In the genomic region with DNA sequence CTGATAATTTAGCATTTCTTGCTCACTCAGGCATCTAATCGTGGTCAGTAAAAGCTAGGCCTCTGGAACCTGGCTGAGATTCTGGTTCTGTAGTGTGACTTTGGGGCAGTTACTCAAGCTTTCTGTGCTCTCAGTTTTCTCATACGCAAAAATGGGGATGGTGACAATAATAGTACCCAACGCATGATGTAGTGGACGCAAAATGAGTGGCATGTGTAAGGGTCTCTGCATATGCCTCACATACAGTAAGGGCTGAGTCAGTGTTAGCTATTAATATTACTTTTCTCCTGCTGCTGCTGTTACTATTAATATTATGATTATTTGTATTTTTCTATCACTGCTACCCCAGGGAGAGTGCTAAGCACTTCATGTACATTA, we compare ENCODE assay signal across 8 cellular contexts. TPM values are rescaled to one million over a fixed set of nuclear protein-coding genes. Genes with fewer than 3 reads are reported as not detected.
A peak's percentile ranks its signal among the peaks of the same experiment; 100 is the strongest.
DNase-seq lines count a peak whose midpoint lies in the region; ATAC-seq, FAIRE-seq and TF ChIP-seq lines count a peak whose summit lies in the region.

No MANE protein-coding gene starts in this region.

- ATAC-seq in HG02938 (IDR thresholded peaks at IDR 0.05; ENCODE audit: unreplicated experiment): no peak

- H3K27ac ChIP-seq in kidney (ENCODE audit: low read depth in 2 of 2, low read length in 2 of 2) (no peak overlapping the region), tibial nerve (peak overlapping the region in 2 of 4 donors; percentile 22 to 66)

- H3K27me3 Mint-ChIP-seq in activated T-cell treated with anti-CD3 and anti-CD28 coated beads, Interleukin-2, amount 50 U/mL, for 24 hours: no peaks in the 10 kb centered on the region
- no peaks in the 10 kb centered on the region for H3K27me3 Mint-ChIP-seq in activated T-helper 2 cell treated with anti-CD3 and anti-CD28 coated beads, Interferon-gamma antibody, Interleukin-2, Interleukin-4, amounts not matched to agents 10 μg/mL and 5 μg/mL and 100 μg/mL, durations not matched to agents 14 hours and 24 hours and 36 hours (ENCODE audit: low read depth)

- no peak for FAIRE-seq in kidney (lab: Jason Lieb, UNC)

- peaks cover 8% of the 10 kb centered on the region for H3K9me3 Mint-ChIP-seq in activated T-cell treated with anti-CD3 and anti-CD28 coated beads, Interleukin-2, amount 50 U/mL, for 24 hours
- H3K9me3 Mint-ChIP-seq in activated T-helper 2 cell treated with anti-CD3 and anti-CD28 coated beads, Interferon-gamma antibody, Interleukin-2, Interleukin-4, amounts not matched to agents 10 μg/mL and 5 μg/mL and 100 μg/mL, durations not matched to agents 14 hours and 24 hours and 36 hours: peaks cover 13% of the 10 kb centered on the region

- peak overlapping the region; percentile 78 to 86 for H3K4me3 ChIP-seq in kidney (ENCODE audit: low read length in 2 of 2)
- peak overlapping the region; percentile 48 to 75 (median 66) for H3K4me3 ChIP-seq in tibial nerve

- no peak for DNase-seq in activated T-cell treated with anti-CD3 and anti-CD28 coated beads, Interleukin-2, amount 50 U/mL, for 24 hours
- no peak for DNase-seq in activated T-cell treated with anti-CD3 and anti-CD28 coated beads, Interleukin-2, amount 50 U/mL, for 48 hours
- no peak for DNase-seq in activated T-helper 2 cell treated with anti-CD3 and anti-CD28 coated beads, Interferon-gamma antibody, Interleukin-2, Interleukin-4, amounts not matched to agents 10 μg/mL and 5 μg/mL and 100 μg/mL, durations not matched to agents 14 hours and 24 hours and 36 hours (ENCODE audit: low spot score)
- DNase-seq in kidney: no peak
- DNase-seq in tibial nerve (ENCODE audit: low spot score in 2 of 2): no peak
- no peak for DNase-seq in SW480 (ENCODE audit: low spot score)
- DNase-seq in NCI-H1105 (lab: John Stamatoyannopoulos, UW): no peak

- peaks cover 1 to 3% of the 10 kb centered on the region in 2 donors for H3K9me3 ChIP-seq in kidney (ENCODE audit: control insufficient read depth in 1 of 2, low read length in 2 of 2)
- H3K9me3 ChIP-seq in tibial nerve: peaks cover 0 to 6% (median 3%) of the 10 kb centered on the region in 4 donors

- H3K27me3 ChIP-seq in tibial nerve: no peaks in the 10 kb centered on the region

- 2% methylated on average over 4 of the region's 4 CpGs for WGBS in tibial nerve, 2 donors

- TF ChIP-seq EP300 in tibial nerve (IDR thresholded peaks at IDR 0.05): no peak

- H3K4me1 ChIP-seq in kidney (ENCODE audit: control insufficient read depth in 1 of 2, insufficient read depth in 1 of 2, low read depth in 1 of 2, low read length in 2 of 2) (peaks cover 4% of the 10 kb centered on the region in 2 donors), tibial nerve (peaks cover 0 to 13% (median 6%) of the 10 kb centered on the region in 4 donors)

- peaks cover 44% of the 10 kb centered on the region for H3K36me3 Mint-ChIP-seq in activated T-cell treated with anti-CD3 and anti-CD28 coated beads, Interleukin-2, amount 50 U/mL, for 24 hours (ENCODE audit: low read depth)
- peaks cover 23% of the 10 kb centered on the region for H3K36me3 Mint-ChIP-seq in activated T-helper 2 cell treated with anti-CD3 and anti-CD28 coated beads, Interferon-gamma antibody, Interleukin-2, Interleukin-4, amounts not matched to agents 10 μg/mL and 5 μg/mL and 100 μg/mL, durations not matched to agents 14 hours and 24 hours and 36 hours (ENCODE audit: low read depth)

- peak overlapping the region; percentile 94 for H3K27ac Mint-ChIP-seq in activated T-cell treated with anti-CD3 and anti-CD28 coated beads, Interleukin-2, amount 50 U/mL, for 24 hours
- peak overlapping the region; percentile 92 for H3K27ac Mint-ChIP-seq in activated T-helper 2 cell treated with anti-CD3 and anti-CD28 coated beads, Interferon-gamma antibody, Interleukin-2, Interleukin-4, amounts not matched to agents 10 μg/mL and 5 μg/mL and 100 μg/mL, durations not matched to agents 14 hours and 24 hours and 36 hours

- intact Hi-C loops in activated T-helper 2 cell treated with anti-CD3 and anti-CD28 coated beads, Interferon-gamma antibody, Interleukin-2, Interleukin-4, amounts not matched to agents 10 μg/mL and 5 μg/mL and 100 μg/mL, durations not matched to agents 14 hours and 24 hours and 36 hours (cut with micrococcal nuclease): loop anchor here (5.0 kb wide), 2 partner anchors 161 to 416 kb away; a partner anchor contains a TSS
- intact Hi-C loops in kidney (cut with DNase I): no loop called here

- TF ChIP-seq CTCF in kidney (IDR thresholded peaks at IDR 0.05; ENCODE audit: borderline replicate concordance, extremely low read depth, insufficient read depth): no peak
- no peak for TF ChIP-seq CTCF in tibial nerve (IDR thresholded peaks at IDR 0.05)

- no peak for TF ChIP-seq POLR2A in tibial nerve (IDR thresholded peaks at IDR 0.05)

- peaks cover 21% of the 10 kb centered on the region for H3K4me1 Mint-ChIP-seq in activated T-cell treated with anti-CD3 and anti-CD28 coated beads, Interleukin-2, amount 50 U/mL, for 24 hours (ENCODE audit: low read depth)
- peaks cover 20% of the 10 kb centered on the region for H3K4me1 Mint-ChIP-seq in activated T-helper 2 cell treated with anti-CD3 and anti-CD28 coated beads, Interferon-gamma antibody, Interleukin-2, Interleukin-4, amounts not matched to agents 10 μg/mL and 5 μg/mL and 100 μg/mL, durations not matched to agents 14 hours and 24 hours and 36 hours (ENCODE audit: low read depth)

- no peaks in the 10 kb centered on the region for H3K36me3 ChIP-seq in kidney (ENCODE audit: control insufficient read depth in 1 of 2, insufficient read depth in 2 of 2, low read length in 2 of 2)
- H3K36me3 ChIP-seq in tibial nerve: no peaks in the 10 kb centered on the region

- H3K9ac ChIP-seq in kidney (ENCODE audit: low read length in 2 of 2): peak overlapping the region; percentile 34 to 61

- H3K4me3 Mint-ChIP-seq in activated T-cell treated with anti-CD3 and anti-CD28 coated beads, Interleukin-2, amount 50 U/mL, for 24 hours: peak overlapping the region; percentile 89
- H3K4me3 Mint-ChIP-seq in activated T-helper 2 cell treated with anti-CD3 and anti-CD28 coated beads, Interferon-gamma antibody, Interleukin-2, Interleukin-4, amounts not matched to agents 10 μg/mL and 5 μg/mL and 100 μg/mL, durations not matched to agents 14 hours and 24 hours and 36 hours (ENCODE audit: low read depth): peak overlapping the region; percentile 93

RNA-seq across cellular contexts. Expression of a gene that starts 0.7 kb away (rescaled TPM):
- total RNA-seq in activated T-helper 2 cell treated with anti-CD3 and anti-CD28 coated beads, Interferon-gamma antibody, Interleukin-2, Interleukin-4, amounts not matched to agents 10 μg/mL and 5 μg/mL and 100 μg/mL, durations not matched to agents 14 hours and 24 hours and 36 hours: 33.5 and 36.3 TPM in 2 replicates
- total RNA-seq in kidney: 2.4 TPM
- 1.1 TPM for polyA plus RNA-seq in kidney (ENCODE audit: insufficient read depth, low read depth, low replicate concordance)
- total RNA-seq in tibial nerve: 1 to 10 TPM in 1 of 4 donors, under 1 TPM in 3; 0.21 to 1.1 (median 0.59) TPM

RNA-seq across cellular contexts. Expression of a gene that starts 17.5 kb away (rescaled TPM):
- 29.0 and 29.5 TPM in 2 replicates for total RNA-seq in activated T-helper 2 cell treated with anti-CD3 and anti-CD28 coated beads, Interferon-gamma antibody, Interleukin-2, Interleukin-4, amounts not matched to agents 10 μg/mL and 5 μg/mL and 100 μg/mL, durations not matched to agents 14 hours and 24 hours and 36 hours
- total RNA-seq in kidney: 61.5 TPM
- 68.1 TPM for polyA plus RNA-seq in kidney (ENCODE audit: insufficient read depth, low read depth, low replicate concordance)
- total RNA-seq in tibial nerve: 100 to 1,000 TPM in 2 of 4 donors, 10 to 100 TPM in 2; 67.2 to 116 (median 105) TPM

Comparison
In these comparisons a context has a peak if more than half of its experiments do, and no peak if none do; other contexts are left out.
1. RNA of a gene that starts 0.7 kb away (total RNA-seq): 33.5 to 36.3 TPM in activated T-helper 2 cell treated with anti-CD3 and anti-CD28 coated beads, Interferon-gamma antibody, Interleukin-2, Interleukin-4, amounts not matched to agents 10 μg/mL and 5 μg/mL and 100 μg/mL, durations not matched to agents 14 hours and 24 hours and 36 hours; 2.4 TPM in kidney (single experiment) and 0.21 to 1.1 TPM in tibial nerve; every median in the first group is over 10 times any median in the second.